ENCODE assay signal across 1 cellular context in the genomic region with DNA sequence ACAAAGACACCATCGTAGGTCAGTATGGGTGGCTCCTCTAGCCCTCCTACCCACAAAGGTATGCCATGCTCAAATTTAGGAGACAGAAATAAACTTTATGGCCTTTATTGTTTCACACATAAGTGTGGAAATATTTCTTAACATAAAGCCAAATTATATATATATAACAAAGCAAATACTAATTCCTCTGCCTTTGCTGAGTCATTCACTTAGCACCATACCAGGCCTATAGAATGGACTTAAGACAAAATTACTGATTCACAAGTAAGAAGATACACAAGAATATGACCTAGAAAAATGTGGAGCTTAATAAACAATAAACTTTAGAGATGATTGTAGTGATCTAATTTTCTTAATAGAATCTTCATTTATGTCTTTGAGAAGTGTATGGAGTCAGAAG.
TF ChIP-seq lines count a peak whose summit lies in the region.

No MANE protein-coding gene starts in this region.

TF ChIP-seq in K562, 482 proteins besides CTCF, POLR2A, EP300 and RAD21 (continued from another document):
- TF ChIP-seq C11orf30 (IDR thresholded peaks at IDR 0.05; ENCODE audit: low read depth) (peak; percentile 56), MAFK (IDR thresholded peaks at IDR 0.05; ENCODE audit: low read length) (peak; percentile 52; the same call in 1 of the 2 replicates), FOXM1 (IDR thresholded peaks at IDR 0.05; ENCODE audit: low read depth) (no peak), FOXM1 (CRISPR knock-in tag; IDR thresholded peaks at IDR 0.05; ENCODE audit: low read depth) (no peak), MAFG (tag; conservative IDR thresholded peaks at IDR 0.05) (peak; percentile 75), ELF4 (CRISPR knock-in tag; IDR thresholded peaks at IDR 0.05) (no peak), MAFF (IDR thresholded peaks at IDR 0.05; ENCODE audit: low read length) (peak; percentile 65; the same call in 1 of the 2 replicates), ZNF146 (CRISPR knock-in tag; IDR thresholded peaks at IDR 0.05; ENCODE audit: unreplicated experiment) (no peak), ETV6 (IDR thresholded peaks at IDR 0.05; ENCODE audit: borderline replicate concordance in 1 of 2, low read depth in 2 of 2, low read length in 1 of 2) (no peak), ETV6 (CRISPR knock-in tag; IDR thresholded peaks at IDR 0.05; ENCODE audit: borderline replicate concordance) (no peak), ZNF316 (IDR thresholded peaks at IDR 0.05) (peak; percentile 54; the same call in 1 of the 2 replicates), NCOR1 (IDR thresholded peaks at IDR 0.05) (no peak)
- TF ChIP-seq, protein P1, sequence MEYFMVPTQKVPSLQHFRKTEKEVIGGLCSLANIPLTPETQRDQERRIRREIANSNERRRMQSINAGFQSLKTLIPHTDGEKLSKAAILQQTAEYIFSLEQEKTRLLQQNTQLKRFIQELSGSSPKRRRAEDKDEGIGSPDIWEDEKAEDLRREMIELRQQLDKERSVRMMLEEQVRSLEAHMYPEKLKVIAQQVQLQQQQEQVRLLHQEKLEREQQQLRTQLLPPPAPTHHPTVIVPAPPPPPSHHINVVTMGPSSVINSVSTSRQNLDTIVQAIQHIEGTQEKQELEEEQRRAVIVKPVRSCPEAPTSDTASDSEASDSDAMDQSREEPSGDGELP (CRISPR knock-in tag; IDR thresholded peaks at IDR 0.05; ENCODE audit: borderline replicate concordance) = no peak
- TF ChIP-seq, protein P2, sequence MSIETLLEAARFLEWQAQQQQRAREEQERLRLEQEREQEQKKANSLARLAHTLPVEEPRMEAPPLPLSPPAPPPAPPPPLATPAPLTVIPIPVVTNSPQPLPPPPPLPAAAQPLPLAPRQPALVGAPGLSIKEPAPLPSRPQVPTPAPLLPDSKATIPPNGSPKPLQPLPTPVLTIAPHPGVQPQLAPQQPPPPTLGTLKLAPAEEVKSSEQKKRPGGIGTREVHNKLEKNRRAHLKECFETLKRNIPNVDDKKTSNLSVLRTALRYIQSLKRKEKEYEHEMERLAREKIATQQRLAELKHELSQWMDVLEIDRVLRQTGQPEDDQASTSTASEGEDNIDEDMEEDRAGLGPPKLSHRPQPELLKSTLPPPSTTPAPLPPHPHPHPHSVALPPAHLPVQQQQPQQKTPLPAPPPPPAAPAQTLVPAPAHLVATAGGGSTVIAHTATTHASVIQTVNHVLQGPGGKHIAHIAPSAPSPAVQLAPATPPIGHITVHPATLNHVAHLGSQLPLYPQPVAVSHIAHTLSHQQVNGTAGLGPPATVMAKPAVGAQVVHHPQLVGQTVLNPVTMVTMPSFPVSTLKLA (conservative IDR thresholded peaks at IDR 0.05) = no peak
